In genomic region chr15:25810631-25811077, GRCh38 we compare ENCODE assay signal across 1 cellular context.
TF ChIP-seq lines count a peak whose summit lies in the region.

No MANE protein-coding gene starts in this region.

TF ChIP-seq in HepG2, 621 proteins besides CTCF, POLR2A, EP300 and RAD21 (continued from another document):
- TF ChIP-seq ZNF704 (CRISPR knock-in tag; IDR thresholded peaks at IDR 0.05; ENCODE audit: borderline replicate concordance) (no peak), IRF2 (CRISPR knock-in tag; IDR thresholded peaks at IDR 0.05) (no peak), MNT (IDR thresholded peaks at IDR 0.05) (no peak), CENPBD1 (CRISPR knock-in tag; IDR thresholded peaks at IDR 0.05; ENCODE audit: borderline replicate concordance, low read depth) (no peak), CCAR2 (optimal IDR thresholded peaks at IDR 0.05; ENCODE audit: low read depth, low read length) (no peak), BATF2 (CRISPR knock-in tag; IDR thresholded peaks at IDR 0.05) (no peak), ZBTB33 (CRISPR knock-in tag; IDR thresholded peaks at IDR 0.05) (no peak), RERE (CRISPR knock-in tag; IDR thresholded peaks at IDR 0.05; ENCODE audit: low read depth) (no peak), ELF4 (CRISPR knock-in tag; IDR thresholded peaks at IDR 0.05; ENCODE audit: borderline replicate concordance) (no peak), REST (IDR thresholded peaks at IDR 0.05; ENCODE audit: borderline replicate concordance in 1 of 2, low read depth in 1 of 2, low read length in 2 of 2) (no peak), TEAD3 (CRISPR knock-in tag; optimal IDR thresholded peaks at IDR 0.05; ENCODE audit: borderline replicate concordance) (no peak), SYNCRIP (IDR thresholded peaks at IDR 0.05; ENCODE audit: insufficient read depth, low read depth, low read length) (no peak), MXD4 (CRISPR knock-in tag; IDR thresholded peaks at IDR 0.05) (no peak), ZFP91 (CRISPR knock-in tag; IDR thresholded peaks at IDR 0.05; ENCODE audit: borderline replicate concordance) (no peak), ZGPAT (CRISPR knock-in tag; IDR thresholded peaks at IDR 0.05) (no peak)
